ENCODE assay signal across 8 cellular contexts in genomic region chr2:23381084-23381483, GRCh38. TPM values are rescaled to one million over a fixed set of nuclear protein-coding genes. Genes with fewer than 3 reads are reported as not detected.
A peak's percentile ranks its signal among the peaks of the same experiment; 100 is the strongest.
DNase-seq lines count a peak whose midpoint lies in the region; ATAC-seq and TF ChIP-seq lines count a peak whose summit lies in the region.

No MANE protein-coding gene starts in this region.

- peaks cover 2% of the 10 kb centered on the region; the same call in 1 of the 2 replicates for H3K36me3 ChIP-seq in BE2C

- TF ChIP-seq CTCF in BE2C (IDR thresholded peaks at IDR 0.05; ENCODE audit: low read depth, low read length): no peak
- no peak for TF ChIP-seq CTCF in HFFc6 (IDR thresholded peaks at IDR 0.05)
- TF ChIP-seq CTCF in chondrocyte (IDR thresholded peaks at IDR 0.05): no peak
- no peak for TF ChIP-seq CTCF in retinal pigment epithelial cell (conservative IDR thresholded peaks at IDR 0.05; ENCODE audit: low read depth, low read length)

- H3K36me3 Mint-ChIP-seq in HFFc6 (ENCODE audit: low read depth): no peaks in the 10 kb centered on the region
- no peaks in the 10 kb centered on the region for H3K36me3 Mint-ChIP-seq in chondrocyte (ENCODE audit: low read depth)

- peaks cover 9% of the 10 kb centered on the region for H3K4me1 ChIP-seq in BE2C

- H3K4me1 Mint-ChIP-seq in HFFc6 (ENCODE audit: low read depth): peaks cover 44% of the 10 kb centered on the region
- peaks cover 16% of the 10 kb centered on the region for H3K4me1 Mint-ChIP-seq in chondrocyte (ENCODE audit: low read depth)

- no peak overlapping the region for H3K4me3 Mint-ChIP-seq in HFFc6
- H3K4me3 Mint-ChIP-seq in chondrocyte (ENCODE audit: unreplicated experiment): no peak overlapping the region

- DNase-seq in BE2C: peak; percentile 42
- DNase-seq in HFFc6: peak; percentile 58
- DNase-seq in NOMO-1 treated with DMSO at 0.1 percent for 48 hours (lab: John Stamatoyannopoulos, UW; ENCODE audit: unreplicated experiment): peak; percentile 71
- no peak for DNase-seq in chondrocyte (ENCODE audit: low spot score)
- DNase-seq in retinal pigment epithelial cell (ENCODE audit: low read depth): peak; percentile 87
- DNase-seq in Ammon's horn (ENCODE audit: low spot score): no peak
- DNase-seq in foreskin melanocyte: no peak

- H3K9me3 ChIP-seq in BE2C: no peaks in the 10 kb centered on the region

- H3K4me3 ChIP-seq in BE2C (ENCODE audit: low read depth, low read length) (no peak overlapping the region), retinal pigment epithelial cell (ENCODE audit: low read length) (peak overlapping the region; percentile 27)

- no peak for ATAC-seq in HG02588 (IDR thresholded peaks at IDR 0.05; ENCODE audit: unreplicated experiment)

- H3K27me3 ChIP-seq in BE2C: no peaks in the 10 kb centered on the region

- H3K9me3 Mint-ChIP-seq in HFFc6: no peaks in the 10 kb centered on the region
- no peaks in the 10 kb centered on the region for H3K9me3 Mint-ChIP-seq in chondrocyte (ENCODE audit: low read depth)

- peaks cover 9% of the 10 kb centered on the region for H3K27me3 Mint-ChIP-seq in HFFc6 (ENCODE audit: insufficient read depth)
- peaks cover 7% of the 10 kb centered on the region for H3K27me3 Mint-ChIP-seq in chondrocyte (ENCODE audit: low read depth)

- peak overlapping the region; percentile 17; the same call in 1 of the 2 replicates for H3K27ac Mint-ChIP-seq in HFFc6
- H3K27ac Mint-ChIP-seq in chondrocyte (ENCODE audit: unreplicated experiment): peak overlapping the region; percentile 68

RNA-seq across cellular contexts. Expression of gene KLHL29, which starts 3.9 kb away (rescaled TPM):
- polyA plus RNA-seq in BE2C (2012; ENCODE audit: insufficient read depth, insufficient read length, low read depth): 5.9 TPM
- total RNA-seq in HFFc6 (2021; fragmentation: NEBNext Ultra II Directional; extraction: Animal tissue kit (Norgen Biotek cat#: 25700)): 1 to 10 TPM; 7.4 to 9.7 (median 8.6) TPM
- total RNA-seq in chondrocyte: 8.0 to 9.0 TPM (median 8.0 TPM) in 3 replicates

Comparison
In these comparisons a context has a peak if more than half of its experiments do, and no peak if none do; other contexts are left out.
1. DNase-seq: peak in BE2C (single experiment), HFFc6 (single experiment), NOMO-1 treated with DMSO at 0.1 percent for 48 hours (single experiment) and retinal pigment epithelial cell (single experiment); none in chondrocyte (single experiment), Ammon's horn (single experiment) and foreskin melanocyte (single experiment).